Comparison of ENCODE assay signal across 21 cellular contexts in genomic region chr16:19549688-19550087, GRCh38. TPM values are rescaled to one million over a fixed set of nuclear protein-coding genes. Genes with fewer than 3 reads are reported as not detected.
DNase-seq lines count a peak whose midpoint lies in the region; ATAC-seq, FAIRE-seq and TF ChIP-seq lines count a peak whose summit lies in the region.
"Had no signal": no experiment of that assay in that cellular context is flagged by ENCODE, and none has a peak within 500 bp of the region (broad histone marks: within the 10 kb centered on the region; RNA-seq: fewer than 3 reads in every experiment).

No MANE protein-coding gene starts in this region.

- no peak overlapping the region for H4K5ac ChIP-seq in IMR-90 (ENCODE audit: low read depth, low read length)

- H3K4me1 ChIP-seq in IMR-90 (ENCODE audit: control insufficient read depth, insufficient read depth, low read length) (no peaks in the 10 kb centered on the region), K562 (replicated peaks in 1 of 2; ENCODE audit: control insufficient read depth in 2 of 2, insufficient read depth in 2 of 2, low read length in 2 of 2) (peaks cover 0 to 6% of the 10 kb centered on the region in 2 experiments; a peak in 2 of 5 replicates)
- H3K4me1 ChIP-seq: Caco-2 had no signal

- no peaks in the 10 kb centered on the region for H3K27me3 Mint-ChIP-seq in activated naive CD4-positive, alpha-beta T cell treated with anti-CD3 and anti-CD28 coated beads for 36 hours (ENCODE audit: low read depth)
- H3K27me3 Mint-ChIP-seq: B cell; CD4-positive, CD25-positive, alpha-beta regulatory T cell had no signal

- CTCF ChIA-PET in IMR-90 (lab: Yijun Ruan, JAX): interaction anchor here (1.0 kb wide), 1 partner anchor 10 kb away, joined by 3 read pairs; no protein-coding TSS in a partner anchor
- CTCF ChIA-PET in K562 (lab: Yijun Ruan, JAX; ENCODE audit: low intra/inter-chr PET ratio): no interaction called here
- CTCF ChIA-PET in activated naive CD4-positive, alpha-beta T cell treated with anti-CD3 and anti-CD28 coated beads for 36 hours (lab: Charles Lee): no interaction called here

- no peak overlapping the region for H3K4me3 Mint-ChIP-seq in activated naive CD4-positive, alpha-beta T cell treated with anti-CD3 and anti-CD28 coated beads for 36 hours
- H3K4me3 Mint-ChIP-seq: B cell; CD8-positive, alpha-beta T cell; GM23338; HFFc6 had no signal

- H3K4me2 ChIP-seq in IMR-90 (ENCODE audit: low read depth, low read length): no peak overlapping the region
- H3K4me2 ChIP-seq in K562 (ENCODE audit: insufficient read depth, low read length): no peak overlapping the region
- H3K4me2 ChIP-seq: BLaER1, GM23338 had no signal

- H3K9me3 ChIP-seq in IMR-90 (ENCODE audit: control insufficient read depth, insufficient read depth, low read length): no peaks in the 10 kb centered on the region
- no peaks in the 10 kb centered on the region for H3K9me3 ChIP-seq in K562 (replicated peaks; ENCODE audit: control insufficient read depth, insufficient read depth, low read depth, low read length)
- H3K9me3 ChIP-seq: BLaER1, Caco-2, HAP-1 had no signal

- no peak overlapping the region for H3K27ac Mint-ChIP-seq in activated naive CD4-positive, alpha-beta T cell treated with anti-CD3 and anti-CD28 coated beads for 36 hours
- H3K27ac Mint-ChIP-seq: B cell; CD4-positive, CD25-positive, alpha-beta regulatory T cell; CD8-positive, alpha-beta T cell; GM23338; HFFc6 had no signal

- ATAC-seq in IMR-90 (ENCODE audit: low read depth): no peak
- ATAC-seq in K562: no peak
- ATAC-seq: CD8-positive, alpha-beta T cell; GM12878; GM23338 had no signal

- POLR2A ChIA-PET in IMR-90 (lab: Charles Lee; ENCODE audit: unreplicated experiment): no interaction called here
- POLR2A ChIA-PET in K562 (lab: Yijun Ruan, JAX): interaction anchor here (1.2 kb wide), 1 partner anchor 10 kb away, joined by 3 read pairs; no protein-coding TSS in a partner anchor

- TF ChIP-seq CTCF in IMR-90 (conservative IDR thresholded peaks at IDR 0.05; ENCODE audit: low read depth, low read length) (no peak), K562 (IDR thresholded peaks at IDR 0.05 in 2 of 3, conservative IDR thresholded peaks at IDR 0.05 in 1 of 3; ENCODE audit: insufficient read depth in 2 of 3, low read depth in 1 of 3, low read length in 3 of 3) (no peak)

- no peak for TF ChIP-seq RAD21 in IMR-90 (IDR thresholded peaks at IDR 0.05; ENCODE audit: low read length)
- TF ChIP-seq RAD21 in K562 (CRISPR knock-in tag; conservative IDR thresholded peaks at IDR 0.05 in 1 of 2, IDR thresholded peaks at IDR 0.05 in 1 of 2): no peak

- intact Hi-C loops in IMR-90 (cut with micrococcal nuclease): no loop called here
- intact Hi-C loops in K562 (cut with micrococcal nuclease): no loop called here
- intact Hi-C loops in activated naive CD4-positive, alpha-beta T cell treated with anti-CD3 and anti-CD28 coated beads for 36 hours (cut with micrococcal nuclease): loop anchor here (10.0 kb wide), 1 partner anchor 835 kb away; no protein-coding TSS in a partner anchor

- H3K9me3 Mint-ChIP-seq in activated naive CD4-positive, alpha-beta T cell treated with anti-CD3 and anti-CD28 coated beads for 36 hours: no peaks in the 10 kb centered on the region
- H3K9me3 Mint-ChIP-seq: CD4-positive, CD25-positive, alpha-beta regulatory T cell; CD8-positive, alpha-beta T cell; GM23338; HFFc6 had no signal

- no peaks in the 10 kb centered on the region; the same call in 1 of the 2 replicates for H3K36me3 ChIP-seq in IMR-90 (ENCODE audit: control insufficient read depth, insufficient read depth, low read length)
- peaks cover 52% of the 10 kb centered on the region; the same call in 2 of the 3 replicates for H3K36me3 ChIP-seq in K562 (ENCODE audit: control insufficient read depth, insufficient read depth, low read length)

- BruUV-seq in IMR-90 (replicated peaks; lab: Mats Ljungman, UMichigan) (no TSS peak), K562 (replicated peaks; lab: Mats Ljungman, UMichigan) (no TSS peak)

- H2AFZ ChIP-seq in IMR-90 (replicated peaks; ENCODE audit: low read length, poor library complexity) (no peak overlapping the region), K562 (ENCODE audit: low read depth, low read length) (no peak overlapping the region)
- H2AFZ ChIP-seq: GM23338 had no signal

- H4K91ac ChIP-seq in IMR-90 (ENCODE audit: insufficient read depth, low read depth, low read length): no peak overlapping the region

- H3K27ac ChIP-seq in IMR-90 (ENCODE audit: insufficient read depth, low read length) (no peak overlapping the region), K562 (ENCODE audit: extremely low read depth, low read depth, low read length) (no peak overlapping the region)
- H3K27ac ChIP-seq: BLaER1, C4-2B had no signal

- H3K18ac ChIP-seq in IMR-90 (ENCODE audit: low read depth, low read length): no peak overlapping the region

- peaks cover 4% of the 10 kb centered on the region for H3K36me3 Mint-ChIP-seq in activated naive CD4-positive, alpha-beta T cell treated with anti-CD3 and anti-CD28 coated beads for 36 hours (ENCODE audit: low read depth)

- no peak overlapping the region for H3K9ac ChIP-seq in IMR-90 (ENCODE audit: low read depth, low read length)
- H3K9ac ChIP-seq in K562 (ENCODE audit: insufficient read depth in 1 of 2, low read depth in 2 of 2, low read length in 2 of 2): no peak overlapping the region
- H3K9ac ChIP-seq: BLaER1 had no signal

- DNase-seq in IMR-90: no peak
- no peak for DNase-seq in K562 (ENCODE audit: extremely low read depth in 1 of 4, low spot score in 3 of 4)
- peak; percentile 10 for DNase-seq in superior temporal gyrus (ENCODE audit: extremely low spot score)
- no peak for DNase-seq in NCI-H82 (lab: John Stamatoyannopoulos, UW)
- no peak for DNase-seq in DMS 273 treated with DMSO at 0.1 percent for 48 hours (lab: John Stamatoyannopoulos, UW)
- no peak for DNase-seq in activated naive CD4-positive, alpha-beta T cell treated with anti-CD3 and anti-CD28 coated beads for 36 hours
- DNase-seq: Caco-2; CD4-positive, CD25-positive, alpha-beta regulatory T cell; CD8-positive, alpha-beta T cell; DMS79; EL; GDM1; HFFc6 had no signal

- no peaks in the 10 kb centered on the region; the same call in 2 of the 3 replicates for H3K79me2 ChIP-seq in K562 (ENCODE audit: control insufficient read depth, insufficient read depth, low read length)

- no peak overlapping the region for H3K4ac ChIP-seq in IMR-90 (ENCODE audit: low read depth, low read length)

- H2BK15ac ChIP-seq in IMR-90 (ENCODE audit: low read depth, low read length): no peak overlapping the region

- TF ChIP-seq POLR2A in IMR-90 (IDR thresholded peaks at IDR 0.05; ENCODE audit: low read depth, low read length) (no peak), K562 (conservative IDR thresholded peaks at IDR 0.05) (no peak)

- peaks cover 8% of the 10 kb centered on the region for H3K4me1 Mint-ChIP-seq in activated naive CD4-positive, alpha-beta T cell treated with anti-CD3 and anti-CD28 coated beads for 36 hours (ENCODE audit: low read depth)
- H3K4me1 Mint-ChIP-seq: GM23338 had no signal

- in situ Hi-C loops in IMR-90 (cut with MboI; ENCODE audit: low sequenced_read_pairs) (no loop called here), K562 (cut with MboI) (no loop called here)

- H3K9me1 ChIP-seq in IMR-90 (ENCODE audit: insufficient read depth, low read length): no peaks in the 10 kb centered on the region
- H3K9me1 ChIP-seq in K562 (ENCODE audit: control insufficient read depth, insufficient read depth, low read length): no peaks in the 10 kb centered on the region

- TF ChIP-seq EP300 in K562 (IDR thresholded peaks at IDR 0.05; ENCODE audit: low read length): no peak

- 0 out of 4 replicates have a peak, but pooled peaks cover 0 to 4% of the 10 kb centered on the region in 2 experiments for H3K79me1 ChIP-seq in IMR-90 (ENCODE audit: low read depth in 1 of 2, low read length in 2 of 2)

- no peak overlapping the region for H2BK5ac ChIP-seq in IMR-90 (ENCODE audit: low read depth, low read length, poor library complexity, severe bottlenecking)

- dilution Hi-C loops in IMR-90 (cut with HindIII; ENCODE audit: low sequenced_read_pairs, unreplicated experiment): no loop called here

- no peak overlapping the region for H3K14ac ChIP-seq in IMR-90 (replicated peaks; ENCODE audit: low read depth, low read length)

- H4K20me1 ChIP-seq in IMR-90 (ENCODE audit: insufficient read depth, low read length) (no peaks in the 10 kb centered on the region), K562 (replicated peaks; ENCODE audit: control insufficient read depth, insufficient read depth, low read length) (no peaks in the 10 kb centered on the region)
- H4K20me1 ChIP-seq: BLaER1 had no signal

- H2BK120ac ChIP-seq in IMR-90 (ENCODE audit: low read depth, low read length): no peak overlapping the region

- H3K27me3 ChIP-seq in IMR-90 (ENCODE audit: control insufficient read depth, insufficient read depth, low read length) (no peaks in the 10 kb centered on the region), K562 (ENCODE audit: control insufficient read depth in 2 of 2, insufficient read depth in 2 of 2, low read length in 2 of 2) (no peaks in the 10 kb centered on the region)
- H3K27me3 ChIP-seq: BLaER1 had no signal

- H3K4me3 ChIP-seq in IMR-90 (ENCODE audit: insufficient read depth, low read depth, low read length) (no peak overlapping the region), K562 (no peak overlapping the region)
- H3K4me3 ChIP-seq: BLaER1, GM12878, GM23338, HAP-1 had no signal

- no peak overlapping the region for H3K23ac ChIP-seq in IMR-90 (ENCODE audit: low read depth, low read length)

- no peak overlapping the region for H3K56ac ChIP-seq in IMR-90 (ENCODE audit: extremely low read depth, insufficient read depth, low read length)

- H2BK20ac ChIP-seq in IMR-90 (ENCODE audit: low read depth, low read length): no peak overlapping the region

- peak; percentile 26 for FAIRE-seq in K562 (lab: Jason Lieb, UNC)
- FAIRE-seq: GM12878, GM19239, H54 had no signal

- no peak overlapping the region for H2AK5ac ChIP-seq in IMR-90 (ENCODE audit: low read depth, low read length)

- H2AK9ac ChIP-seq in IMR-90 (replicated peaks; ENCODE audit: low read depth, low read length, poor library complexity): no peak overlapping the region

- H4K8ac ChIP-seq in IMR-90 (ENCODE audit: low read depth in 2 of 2, low read length in 2 of 2): no peak overlapping the region

RNA-seq across cellular contexts. Expression of gene VPS35L, which starts 5.8 kb away (rescaled TPM):
- total RNA-seq in IMR-90 (2012; rRNA removed) (20.3 and 28.0 TPM in 2 replicates), K562 (2014; rRNA removed) (9.0 and 10.2 TPM in 2 replicates), K562 (2014; rRNA removed; fragmentation: Illumina TruSeq; extraction: Trizol) (18.2 and 20.1 TPM in 2 replicates), K562 (2015; rRNA removed; fragmentation: Illumina TruSeq; extraction: Trizol) (21.3 and 22.6 TPM in 2 replicates), K562 (2021) (25.8 and 28.3 TPM in 2 replicates)
- polyA plus RNA-seq in IMR-90 (2012; rRNA removed) (37.1 and 40.1 TPM in 2 replicates), K562 (2011; rRNA removed) (15.6 and 16.9 TPM in 2 replicates), K562 (2014; fragmentation: Illumina TruSeq; extraction: Trizol) (26.7 and 30.4 TPM in 2 replicates), K562 (2014; fragmentation: Nextera tagmentation; extraction: Ambion mirVana) (10 to 100 TPM; 18.3 to 27.1 TPM), K562 (2014; rRNA removed) (14.1 and 16.2 TPM in 2 replicates)
- 18.9 and 20.9 TPM in 2 replicates for polyA plus RNA-seq in IMR-90 (2012; cell fraction: cytosol; rRNA removed)
- polyA plus RNA-seq in IMR-90 (2012; cell fraction: nucleus; rRNA removed; ENCODE audit: low replicate concordance): 22.9 and 42.0 TPM in 2 replicates
- total RNA-seq in K562 (2011; cell fraction: chromatin; rRNA removed; ENCODE audit: low replicate concordance): 79.5 and 124 TPM in 2 replicates
- total RNA-seq in K562 (2011; cell fraction: nucleolus; rRNA removed): 50.9 and 57.6 TPM in 2 replicates
- 64.1 and 74.5 TPM in 2 replicates for total RNA-seq in K562 (2011; cell fraction: nucleoplasm; rRNA removed)
- polyA plus RNA-seq in K562 (2011; cell fraction: cytosol; rRNA removed): 10.9 and 11.5 TPM in 2 replicates
- 18.3 and 20.0 TPM in 2 replicates for polyA plus RNA-seq in K562 (2011; cell fraction: nucleus; rRNA removed)
- 16.5 and 19.9 TPM in 2 replicates for polyA plus RNA-seq in K562 (2012)
- 40.8 and 46.6 TPM in 2 replicates for polyA minus RNA-seq in K562 (2011; rRNA and poly(A)+ RNA removed)
- 18.8 and 35.3 TPM in 2 replicates for polyA minus RNA-seq in K562 (2011; cell fraction: cytosol; rRNA and poly(A)+ RNA removed)
- polyA minus RNA-seq in K562 (2011; cell fraction: nucleus; rRNA and poly(A)+ RNA removed): 30.4 and 44.1 TPM in 2 replicates
- total RNA-seq in activated naive CD4-positive, alpha-beta T cell treated with anti-CD3 and anti-CD28 coated beads for 36 hours: 10 to 100 TPM; 30.3 to 32.4 TPM

RNA-seq across cellular contexts. Expression of gene CCP110, which starts 25.9 kb away (rescaled TPM):
- total RNA-seq in IMR-90 (2012; rRNA removed) (7.7 and 11.9 TPM in 2 replicates), K562 (2014; rRNA removed) (10.1 and 10.3 TPM in 2 replicates), K562 (2014; rRNA removed; fragmentation: Illumina TruSeq; extraction: Trizol) (14.3 and 15.4 TPM in 2 replicates), K562 (2015; rRNA removed; fragmentation: Illumina TruSeq; extraction: Trizol) (11.9 and 14.1 TPM in 2 replicates), K562 (2021) (12.1 and 12.3 TPM in 2 replicates)
- polyA plus RNA-seq in IMR-90 (2012; rRNA removed) (3.7 and 4.7 TPM in 2 replicates), K562 (2011; rRNA removed) (12.1 and 14.8 TPM in 2 replicates), K562 (2014; fragmentation: Illumina TruSeq; extraction: Trizol) (12.7 and 16.1 TPM in 2 replicates), K562 (2014; fragmentation: Nextera tagmentation; extraction: Ambion mirVana) (1 to 10 TPM; 3.5 to 4.4 TPM), K562 (2014; rRNA removed) (9.3 and 9.5 TPM in 2 replicates)
- polyA plus RNA-seq in IMR-90 (2012; cell fraction: cytosol; rRNA removed): 0.62 and 0.67 TPM in 2 replicates
- 0.50 and 3.1 TPM in 2 replicates for polyA plus RNA-seq in IMR-90 (2012; cell fraction: nucleus; rRNA removed; ENCODE audit: low replicate concordance)
- total RNA-seq in K562 (2011; cell fraction: chromatin; rRNA removed; ENCODE audit: low replicate concordance): 14.0 and 52.4 TPM in 2 replicates
- 7.0 and 8.6 TPM in 2 replicates for total RNA-seq in K562 (2011; cell fraction: nucleolus; rRNA removed)
- 25.3 and 45.2 TPM in 2 replicates for total RNA-seq in K562 (2011; cell fraction: nucleoplasm; rRNA removed)
- polyA plus RNA-seq in K562 (2011; cell fraction: cytosol; rRNA removed): 1.7 and 4.9 TPM in 2 replicates
- 10.1 and 11.1 TPM in 2 replicates for polyA plus RNA-seq in K562 (2011; cell fraction: nucleus; rRNA removed)
- polyA plus RNA-seq in K562 (2012): 9.6 and 11.8 TPM in 2 replicates
- 13.5 and 18.5 TPM in 2 replicates for polyA minus RNA-seq in K562 (2011; rRNA and poly(A)+ RNA removed)
- 7.8 and 8.6 TPM in 2 replicates for polyA minus RNA-seq in K562 (2011; cell fraction: cytosol; rRNA and poly(A)+ RNA removed)
- 10.4 and 17.3 TPM in 2 replicates for polyA minus RNA-seq in K562 (2011; cell fraction: nucleus; rRNA and poly(A)+ RNA removed)
- 10 to 100 TPM; 27.3 to 31.9 TPM for total RNA-seq in activated naive CD4-positive, alpha-beta T cell treated with anti-CD3 and anti-CD28 coated beads for 36 hours

RNA-seq across cellular contexts. Expression of gene GDE1, which starts 27.8 kb away (rescaled TPM):
- 62.4 and 64.2 TPM in 2 replicates for total RNA-seq in IMR-90 (2012; rRNA removed)
- polyA plus RNA-seq in IMR-90 (2012; rRNA removed): 36.7 and 50.1 TPM in 2 replicates
- polyA plus RNA-seq in IMR-90 (2012; cell fraction: cytosol; rRNA removed): 20.2 and 23.2 TPM in 2 replicates
- polyA plus RNA-seq in IMR-90 (2012; cell fraction: nucleus; rRNA removed; ENCODE audit: low replicate concordance): 4.5 and 12.3 TPM in 2 replicates
- total RNA-seq in K562 (2011; cell fraction: chromatin; rRNA removed; ENCODE audit: low replicate concordance): 21.1 and 36.6 TPM in 2 replicates
- 20.9 and 25.5 TPM in 2 replicates for total RNA-seq in K562 (2011; cell fraction: nucleolus; rRNA removed)
- total RNA-seq in K562 (2011; cell fraction: nucleoplasm; rRNA removed): 31.8 and 53.7 TPM in 2 replicates
- 22.3 and 25.5 TPM in 2 replicates for total RNA-seq in K562 (2014; rRNA removed)
- 36.5 and 40.5 TPM in 2 replicates for total RNA-seq in K562 (2014; rRNA removed; fragmentation: Illumina TruSeq; extraction: Trizol)
- 18.2 and 20.8 TPM in 2 replicates for total RNA-seq in K562 (2015; rRNA removed; fragmentation: Illumina TruSeq; extraction: Trizol)
- 34.0 and 36.6 TPM in 2 replicates for total RNA-seq in K562 (2021)
- polyA plus RNA-seq in K562 (2011; rRNA removed): 27.6 and 33.5 TPM in 2 replicates
- 20.2 and 25.3 TPM in 2 replicates for polyA plus RNA-seq in K562 (2011; cell fraction: cytosol; rRNA removed)
- 7.0 and 10.0 TPM in 2 replicates for polyA plus RNA-seq in K562 (2011; cell fraction: nucleus; rRNA removed)
- polyA plus RNA-seq in K562 (2012): 31.1 and 35.2 TPM in 2 replicates
- polyA plus RNA-seq in K562 (2014; fragmentation: Illumina TruSeq; extraction: Trizol): 32.5 and 35.5 TPM in 2 replicates
- polyA plus RNA-seq in K562 (2014; fragmentation: Nextera tagmentation; extraction: Ambion mirVana): 10 to 100 TPM; 18.8 to 21.7 TPM
- polyA plus RNA-seq in K562 (2014; rRNA removed): 21.7 and 26.4 TPM in 2 replicates
- 30.4 and 32.6 TPM in 2 replicates for polyA minus RNA-seq in K562 (2011; rRNA and poly(A)+ RNA removed)
- 13.1 and 13.2 TPM in 2 replicates for polyA minus RNA-seq in K562 (2011; cell fraction: cytosol; rRNA and poly(A)+ RNA removed)
- polyA minus RNA-seq in K562 (2011; cell fraction: nucleus; rRNA and poly(A)+ RNA removed): 6.9 and 16.7 TPM in 2 replicates
- total RNA-seq in activated naive CD4-positive, alpha-beta T cell treated with anti-CD3 and anti-CD28 coated beads for 36 hours: 10 to 100 TPM; 13.3 to 17.1 TPM
